In genomic region chr9:109098960-109099308, GRCh38 we compare ENCODE assay signal across 10 cellular contexts. TPM values are rescaled to one million over a fixed set of nuclear protein-coding genes. Genes with fewer than 3 reads are reported as not detected.
A peak's percentile ranks its signal among the peaks of the same experiment; 100 is the strongest.
DNase-seq lines count a peak whose midpoint lies in the region; ATAC-seq lines count a peak whose summit lies in the region.
"Had no signal": no experiment of that assay in that cellular context is flagged by ENCODE, and none has a peak within 500 bp of the region (broad histone marks: within the 10 kb centered on the region; RNA-seq: fewer than 3 reads in every experiment).

No MANE protein-coding gene starts in this region.

- no peaks in the 10 kb centered on the region for H3K9me3 ChIP-seq in CD8-positive, alpha-beta memory T cell (ENCODE audit: low read length)
- H3K9me3 ChIP-seq in skeletal muscle tissue (ENCODE audit: control insufficient read depth in 3 of 3, low read length in 3 of 3), result no peaks in the 10 kb centered on the region

- CTCF ChIA-PET in CD8-positive, alpha-beta memory T cell (lab: Charles Lee), result no interaction called here
- CTCF ChIA-PET in T-cell (lab: Charles Lee), result no interaction called here

- peak overlapping the region in 3 of 7 donors; percentile 0 to 45 (median 4) for H3K4me3 Mint-ChIP-seq in CD8-positive, alpha-beta memory T cell
- peak overlapping the region in 2 of 3 donors; percentile 21 to 59 for H3K4me3 Mint-ChIP-seq in T-cell

- H3K4me1 ChIP-seq in CD8-positive, alpha-beta memory T cell (ENCODE audit: insufficient read depth, low read length), result peaks cover 85% of the 10 kb centered on the region
- peaks cover 61 to 77% (median 68%) of the 10 kb centered on the region in 3 donors for H3K4me1 ChIP-seq in skeletal muscle tissue (ENCODE audit: control insufficient read depth in 3 of 3, insufficient read depth in 3 of 3, low read length in 3 of 3)

- peaks cover 81 to 93% (median 89%) of the 10 kb centered on the region in 3 donors for H3K4me1 Mint-ChIP-seq in CD8-positive, alpha-beta memory T cell
- peaks cover 88 to 89% (median 89%) of the 10 kb centered on the region in 3 donors for H3K4me1 Mint-ChIP-seq in T-cell

- H3K4me3 ChIP-seq in CD8-positive, alpha-beta memory T cell (ENCODE audit: low read length), result no peak overlapping the region
- H3K4me3 ChIP-seq in skeletal muscle tissue (ENCODE audit: low read length in 3 of 3), result peak overlapping the region in 2 of 3 donors; percentile 4 to 37

- H3K27ac ChIP-seq in CD8-positive, alpha-beta memory T cell (ENCODE audit: low read depth, low read length), result no peak overlapping the region
- H3K27ac ChIP-seq in skeletal muscle tissue (ENCODE audit: low read depth, low read length), result peak overlapping the region; percentile 76

- intact Hi-C loops in left cardiac atrium (cut with DNase I), result no loop called here

- DNase-seq in CD8-positive, alpha-beta memory T cell, result no peak
- DNase-seq in T-cell, result no peak
- DNase-seq in left cardiac atrium, result no peak
- no peak for DNase-seq in stimulated activated CD4-positive, alpha-beta T cell treated with anti-CD3 and anti-CD28 coated beads, Interleukin-4, amount 100 ng/mL, for 4 hours
- no peak for DNase-seq in GM19240 (ENCODE audit: insufficient read length, low spot score)
- DNase-seq in occipital lobe (lab: John Stamatoyannopoulos, UW), result no peak
- DNase-seq: effector CD8-positive, alpha-beta T cell; NCI-H526 had no signal

- no peaks in the 10 kb centered on the region for H3K36me3 ChIP-seq in CD8-positive, alpha-beta memory T cell (ENCODE audit: insufficient read depth, low read length)
- H3K36me3 ChIP-seq in skeletal muscle tissue (ENCODE audit: control insufficient read depth in 3 of 3, insufficient read depth in 3 of 3, low read length in 3 of 3), result peaks cover 0 to 3% (median 0%) of the 10 kb centered on the region in 3 donors

- peaks cover 0 to 5% (median 0%) of the 10 kb centered on the region in 5 donors for H3K9me3 Mint-ChIP-seq in CD8-positive, alpha-beta memory T cell
- peaks cover 4 to 8% (median 4%) of the 10 kb centered on the region in 3 donors for H3K9me3 Mint-ChIP-seq in T-cell

- peaks cover 12 to 58% (median 20%) of the 10 kb centered on the region in 3 donors for H3K36me3 Mint-ChIP-seq in CD8-positive, alpha-beta memory T cell
- peaks cover 47% of the 10 kb centered on the region for H3K36me3 Mint-ChIP-seq in T-cell

- no peak for ATAC-seq in T-cell (replicated peaks in 1 of 4)
- peak; percentile 9 to 15 for ATAC-seq in left cardiac atrium
- ATAC-seq in esophagus mucosa, result no peak

- H3K9ac ChIP-seq in skeletal muscle tissue (ENCODE audit: low read depth in 1 of 3, low read length in 3 of 3), result peak overlapping the region in 2 of 3 donors; percentile 12 to 52

- H3K27me3 Mint-ChIP-seq in CD8-positive, alpha-beta memory T cell, result peaks cover 0 to 2% of the 10 kb centered on the region in 2 donors
- H3K27me3 Mint-ChIP-seq in T-cell, result no peaks in the 10 kb centered on the region

- POLR2A ChIA-PET in CD8-positive, alpha-beta memory T cell (lab: Charles Lee), result no interaction called here
- POLR2A ChIA-PET in T-cell (lab: Charles Lee), result no interaction called here

- H3K27me3 ChIP-seq in CD8-positive, alpha-beta memory T cell (ENCODE audit: insufficient read depth, low read length, poor library complexity, severe bottlenecking), result no peaks in the 10 kb centered on the region
- no peaks in the 10 kb centered on the region for H3K27me3 ChIP-seq in skeletal muscle tissue (ENCODE audit: control insufficient read depth in 3 of 3, insufficient read depth in 3 of 3, low read length in 3 of 3)

- peak overlapping the region in 7 of 8 donors; percentile 25 to 80 (median 44) for H3K27ac Mint-ChIP-seq in CD8-positive, alpha-beta memory T cell
- H3K27ac Mint-ChIP-seq in T-cell, result peak overlapping the region; percentile 87 to 90

RNA-seq across cellular contexts. Expression of gene TMEM245, which starts 20.8 kb away (rescaled TPM):
- 10 to 100 TPM; 34.4 to 35.2 TPM for total RNA-seq in CD8-positive, alpha-beta memory T cell
- 24.4 TPM for polyA plus RNA-seq in CD8-positive, alpha-beta memory T cell
- total RNA-seq in T-cell, result 10 to 100 TPM; 32.5 to 68.1 (median 52.5) TPM
- 10 to 100 TPM; 67.4 to 79.3 TPM for total RNA-seq in left cardiac atrium
- total RNA-seq in skeletal muscle tissue, result 62.6 TPM
- 13.8 TPM for total RNA-seq in esophagus mucosa
- 85.0 TPM for total RNA-seq in occipital lobe

Comparison
In these comparisons a context has a peak if more than half of its experiments do, and no peak if none do; other contexts are left out.
1. ATAC-seq: peak in left cardiac atrium (2 of 2); none in T-cell (0 of 4) and esophagus mucosa (single experiment).